Comparison of ENCODE assay signal across 26 cellular contexts in the genomic region with DNA sequence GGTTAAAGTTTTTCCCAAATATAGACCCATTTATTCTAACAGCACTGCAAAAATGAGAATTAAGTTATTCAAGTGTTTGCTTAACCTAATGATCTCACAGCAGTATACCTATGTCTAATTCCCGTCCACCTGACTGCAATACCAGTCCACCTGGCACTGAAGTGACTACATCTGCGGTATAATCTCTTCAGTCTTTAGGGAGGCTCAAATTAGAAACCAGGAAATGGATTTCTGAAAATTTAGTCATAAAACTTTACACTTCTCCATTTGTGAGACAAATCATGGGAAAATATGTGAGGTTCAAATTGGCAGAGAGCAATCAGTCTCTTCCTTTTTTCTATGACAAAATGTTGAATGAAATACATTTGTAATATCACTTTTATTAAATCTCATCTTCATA. TPM values are rescaled to one million over a fixed set of nuclear protein-coding genes. Genes with fewer than 3 reads are reported as not detected.
A peak's percentile ranks its signal among the peaks of the same experiment; 100 is the strongest.
DNase-seq lines count a peak whose midpoint lies in the region; ATAC-seq and TF ChIP-seq lines count a peak whose summit lies in the region.
"Had no signal": no experiment of that assay in that cellular context is flagged by ENCODE, and none has a peak within 500 bp of the region (broad histone marks: within the 10 kb centered on the region; RNA-seq: fewer than 3 reads in every experiment).

No MANE protein-coding gene starts in this region.

- peak; percentile 17 for DNase-seq in DMS153 treated with DMSO at 0.1 percent for 48 hours (lab: John Stamatoyannopoulos, UW; ENCODE audit: unreplicated experiment)
- DNase-seq in NB4 (ENCODE audit: low read depth), result peak; percentile 10
- DNase-seq in NCI-H69 (lab: John Stamatoyannopoulos, UW), result peak; percentile 83
- no peak for DNase-seq in HuH-7 (ENCODE audit: low spot score)
- no peak for DNase-seq in activated gamma-delta T cell treated with Interleukin-2 at 50 U/mL for 16 hours
- no peak for DNase-seq in NCI-H2227 (lab: John Stamatoyannopoulos, UW; ENCODE audit: unreplicated experiment)
- DNase-seq: activated CD8-positive, alpha-beta memory T cell treated with anti-CD3 and anti-CD28 coated beads, Interleukin-2, amount 50 U/mL, for 4 hours; activated naive CD8-positive, alpha-beta T cell treated with anti-CD3 and anti-CD28 coated beads, Interleukin-2, amount 10 ng/mL, durations not matched to agents 7 days and 5 days; body of pancreas; Caco-2; erythroblast; hippocampal formation; MG63; midbrain; NCI-H446; ovary; spleen; stimulated activated CD4-positive, alpha-beta T cell treated with anti-CD3 and anti-CD28 coated beads, Interleukin-4, amount 100 ng/mL, for 1 hour; stimulated activated naive CD4-positive, alpha-beta T cell treated with Interleukin-2 at 50 U/mL for 16 hours; thyroid gland had no signal

- TF ChIP-seq POLR2A in NB4 (IDR thresholded peaks at IDR 0.05; ENCODE audit: extremely low read depth, insufficient read length), result no peak

- peak; percentile 85 for ATAC-seq in esophagus mucosa
- ATAC-seq: activated T-helper 17 cell treated with anti-CD3 and anti-CD28 coated beads, Interleukin-2, amount 50 U/mL, for 72 hours; body of pancreas; HCT116; SK-N-SH treated with all-trans-retinoic acid at 6 μM for 48 hours; WTC11 had no signal

- no peak overlapping the region for H3K4me3 ChIP-seq in NB4 (ENCODE audit: low read depth, low read length)
- H3K4me3 ChIP-seq: body of pancreas, MG63, ovary, right atrium auricular region, spleen, thyroid gland had no signal

- TF ChIP-seq CTCF in NB4 (IDR thresholded peaks at IDR 0.05; ENCODE audit: low read depth, low read length), result no peak

RNA-seq across cellular contexts. Expression of gene FTCDNL1, which starts 33.0 kb away (rescaled TPM):
- total RNA-seq in esophagus mucosa, result 1.6 TPM

Comparison
In these comparisons a context has a peak if more than half of its experiments do, and no peak if none do; other contexts are left out.
1. DNase-seq: peak in DMS153 treated with DMSO at 0.1 percent for 48 hours (single experiment), NB4 (single experiment) and NCI-H69 (single experiment); none in HuH-7 (single experiment), activated gamma-delta T cell treated with Interleukin-2 at 50 U/mL for 16 hours (single experiment) and NCI-H2227 (single experiment).